In genomic region chr6:75935473-75935793, GRCh38 we compare ENCODE assay signal across 10 cellular contexts.
DNase-seq lines count a peak whose midpoint lies in the region; ATAC-seq and TF ChIP-seq lines count a peak whose summit lies in the region.
"Had no signal": no experiment of that assay in that cellular context is flagged by ENCODE, and none has a peak within 500 bp of the region (broad histone marks: within the 10 kb centered on the region; RNA-seq: fewer than 3 reads in every experiment).

No MANE protein-coding gene starts in this region.

- H3K9me3 Mint-ChIP-seq in activated CD8-positive, alpha-beta T cell treated with anti-CD3 and anti-CD28 coated beads for 36 hours: no peaks in the 10 kb centered on the region
- H3K9me3 Mint-ChIP-seq: activated naive CD4-positive, alpha-beta T cell treated with anti-CD3 and anti-CD28 coated beads for 36 hours; natural killer cell treated with Interleukin-12 subunit alpha and Interleukin-12 subunit beta and Interleukin-15 and Interleukin-18, amount 100 ng/mL, for 72 hours had no signal

- H3K27me3 ChIP-seq in HAP-1 (ENCODE audit: low read depth): 0 out of 2 replicates have a peak, but pooled peaks cover 2% of the 10 kb centered on the region
- H3K27me3 ChIP-seq in SJSA1 (replicated peaks): 0 out of 2 replicates have a peak, but pooled peaks cover 3% of the 10 kb centered on the region
- H3K27me3 ChIP-seq in testis: no peaks in the 10 kb centered on the region
- H3K27me3 ChIP-seq in foreskin keratinocyte: no peaks in the 10 kb centered on the region

- H3K36me3 ChIP-seq in HAP-1 (replicated peaks): no peaks in the 10 kb centered on the region
- H3K36me3 ChIP-seq in SJSA1: no peaks in the 10 kb centered on the region
- H3K36me3 ChIP-seq in testis (ENCODE audit: low read depth, missing control alignments): no peaks in the 10 kb centered on the region

- 37 to 55% methylated on average over 6 to 12 of the region's 12 CpGs for WGBS in testis, 2 donors

- H3K4me1 Mint-ChIP-seq in activated CD8-positive, alpha-beta T cell treated with anti-CD3 and anti-CD28 coated beads for 36 hours (ENCODE audit: low read depth): peaks cover 7% of the 10 kb centered on the region

- no peaks in the 10 kb centered on the region for H3K9me3 ChIP-seq in HAP-1
- H3K9me3 ChIP-seq in SJSA1 (replicated peaks): no peaks in the 10 kb centered on the region; the same call in 1 of the 2 replicates
- no peaks in the 10 kb centered on the region for H3K9me3 ChIP-seq in testis

- H3K36me3 Mint-ChIP-seq in activated CD8-positive, alpha-beta T cell treated with anti-CD3 and anti-CD28 coated beads for 36 hours (ENCODE audit: low read depth): no peaks in the 10 kb centered on the region
- H3K36me3 Mint-ChIP-seq: natural killer cell treated with Interleukin-12 subunit alpha and Interleukin-12 subunit beta and Interleukin-15 and Interleukin-18, amount 100 ng/mL, for 72 hours had no signal

- intact Hi-C loops in testis (cut with DNase I; ENCODE audit: low total_unique reads): no loop called here
- intact Hi-C loops in activated CD8-positive, alpha-beta T cell treated with anti-CD3 and anti-CD28 coated beads for 36 hours (cut with micrococcal nuclease): no loop called here

- ATAC-seq in activated CD8-positive, alpha-beta T cell treated with anti-CD3 and anti-CD28 coated beads for 36 hours: no peak
- no peak for ATAC-seq in foreskin keratinocyte
- ATAC-seq: natural killer cell treated with Interleukin-12 subunit alpha and Interleukin-12 subunit beta and Interleukin-15 and Interleukin-18, amount 100 ng/mL, for 72 hours had no signal

- DNase-seq in HAP-1 (ENCODE audit: low spot score in 2 of 2) (no peak), SJSA1 (ENCODE audit: low read depth in 1 of 2, low spot score in 2 of 2) (no peak), iPS-NIHi11 (ENCODE audit: low spot score) (peak; percentile 41), testis (no peak), NCI-H510A (lab: John Stamatoyannopoulos, UW) (no peak), foreskin keratinocyte (no peak)
- DNase-seq in activated CD8-positive, alpha-beta T cell treated with anti-CD3 and anti-CD28 coated beads for 36 hours: no peak
- no peak for DNase-seq in stimulated activated CD8-positive, alpha-beta memory T cell treated with anti-CD3 and anti-CD28 coated beads, Interleukin-4, amount 100 ng/mL, for 48 hours

- no peak for TF ChIP-seq POLR2A in testis (IDR thresholded peaks at IDR 0.05)

- POLR2A ChIA-PET in activated CD8-positive, alpha-beta T cell treated with anti-CD3 and anti-CD28 coated beads for 36 hours (lab: Charles Lee): no interaction called here

- H3K4me1 ChIP-seq in HAP-1 (peaks cover 12% of the 10 kb centered on the region), SJSA1 (replicated peaks) (peaks cover 5% of the 10 kb centered on the region; the same call in 1 of the 2 replicates), testis (no peaks in the 10 kb centered on the region), foreskin keratinocyte (no peaks in the 10 kb centered on the region)

- TF ChIP-seq CTCF in testis (IDR thresholded peaks at IDR 0.05): no peak
- no peak for TF ChIP-seq CTCF in activated CD8-positive, alpha-beta T cell treated with anti-CD3 and anti-CD28 coated beads for 36 hours (IDR thresholded peaks at IDR 0.05)
- no peak for TF ChIP-seq CTCF in foreskin keratinocyte (conservative IDR thresholded peaks at IDR 0.05)

- peak overlapping the region; percentile 18 for H3K4me3 ChIP-seq in HAP-1
- peak overlapping the region; percentile 30 for H3K4me3 ChIP-seq in SJSA1
- peak overlapping the region; percentile 17 to 27 for H3K4me3 ChIP-seq in testis

- no peak overlapping the region for H3K27ac Mint-ChIP-seq in activated CD8-positive, alpha-beta T cell treated with anti-CD3 and anti-CD28 coated beads for 36 hours
- H3K27ac Mint-ChIP-seq: activated naive CD4-positive, alpha-beta T cell treated with anti-CD3 and anti-CD28 coated beads for 36 hours; natural killer cell treated with Interleukin-12 subunit alpha and Interleukin-12 subunit beta and Interleukin-15 and Interleukin-18, amount 100 ng/mL, for 72 hours had no signal

- in situ Hi-C loops in HAP-1 (cut with MboI; ENCODE audit: low sequenced_read_pairs): loop anchor here (25.0 kb wide), 1 partner anchor 1527 kb away; the partner anchor contains the start of gene HTR1B

- H3K27me3 Mint-ChIP-seq in activated CD8-positive, alpha-beta T cell treated with anti-CD3 and anti-CD28 coated beads for 36 hours: peaks cover 31% of the 10 kb centered on the region

- H3K4me3 Mint-ChIP-seq in activated CD8-positive, alpha-beta T cell treated with anti-CD3 and anti-CD28 coated beads for 36 hours: no peak overlapping the region

- H3K27ac ChIP-seq in SJSA1 (no peak overlapping the region), testis (no peak overlapping the region), foreskin keratinocyte (no peak overlapping the region)

- CTCF ChIA-PET in activated CD8-positive, alpha-beta T cell treated with anti-CD3 and anti-CD28 coated beads for 36 hours (lab: Charles Lee): interaction anchor here (0.7 to 3.3 kb wide), 11 partner anchors 10 to 747 kb away, joined by 3 to 21 read pairs (median 4); no protein-coding TSS in a partner anchor
